ENCODE assay signal across 8 cellular contexts in genomic region chr17:75059369-75060345, GRCh38. TPM values are rescaled to one million over a fixed set of nuclear protein-coding genes. Genes with fewer than 3 reads are reported as not detected.
DNase-seq lines count a peak whose midpoint lies in the region; ATAC-seq and TF ChIP-seq lines count a peak whose summit lies in the region.

No MANE protein-coding gene starts in this region.

- peak overlapping the region; percentile 66 for H3K27ac Mint-ChIP-seq in activated naive CD4-positive, alpha-beta T cell treated with anti-CD3 and anti-CD28 coated beads, Interleukin-2, amount 10 ng/mL, durations not matched to agents 7 days and 5 days

- no peak overlapping the region for H3K4me3 Mint-ChIP-seq in activated naive CD4-positive, alpha-beta T cell treated with anti-CD3 and anti-CD28 coated beads, Interleukin-2, amount 10 ng/mL, durations not matched to agents 7 days and 5 days

- peak overlapping the region; percentile 29 for H3K4me2 ChIP-seq in osteoblast (ENCODE audit: insufficient read depth, low read length)

- ATAC-seq in HG03039 (IDR thresholded peaks at IDR 0.05; ENCODE audit: unreplicated experiment) = no peak

- H3K4me1 ChIP-seq in SJCRH30 (peaks cover 31% of the 10 kb centered on the region), osteoblast (ENCODE audit: insufficient read depth, low read length) (peaks cover 14% of the 10 kb centered on the region)

- H3K9me3 ChIP-seq in SJCRH30 (replicated peaks) (no peaks in the 10 kb centered on the region), osteoblast (ENCODE audit: low read depth, low read length) (no peaks in the 10 kb centered on the region)

- H3K4me3 ChIP-seq in SJCRH30 (peak overlapping the region; percentile 11), fibroblast of mammary gland (ENCODE audit: control insufficient read depth, low read depth, low read length) (no peak overlapping the region), osteoblast (ENCODE audit: insufficient read depth, low read length) (no peak overlapping the region)

- H3K27ac ChIP-seq in SJCRH30 (peak overlapping the region; percentile 99), osteoblast (ENCODE audit: low read depth, low read length) (peak overlapping the region; percentile 60)

- H3K4me1 Mint-ChIP-seq in activated naive CD4-positive, alpha-beta T cell treated with anti-CD3 and anti-CD28 coated beads, Interleukin-2, amount 10 ng/mL, durations not matched to agents 7 days and 5 days = peaks cover 32% of the 10 kb centered on the region

- H4K20me1 ChIP-seq in osteoblast (ENCODE audit: insufficient read depth, low read length) = peaks cover 7% of the 10 kb centered on the region

- H3K36me3 ChIP-seq in SJCRH30 (peaks cover 37% of the 10 kb centered on the region), osteoblast (ENCODE audit: insufficient read depth, low read length) (peaks cover 54% of the 10 kb centered on the region)

- peak overlapping the region; percentile 45 for H2AFZ ChIP-seq in osteoblast (ENCODE audit: low read length)

- no peak for DNase-seq in activated naive CD4-positive, alpha-beta T cell treated with anti-CD3 and anti-CD28 coated beads, Interleukin-2, amount 10 ng/mL, durations not matched to agents 7 days and 5 days
- DNase-seq in activated naive CD4-positive, alpha-beta T cell (lab: John Stamatoyannopoulos, UW) = no peak
- DNase-seq in SJCRH30 (peak; percentile 94 to 98), fibroblast of mammary gland (ENCODE audit: low read depth) (peak; percentile 80), osteoblast (ENCODE audit: insufficient read length, low spot score, missing footprints) (peak; percentile 98), retina (no peak)
- DNase-seq in stimulated activated CD4-positive, alpha-beta T cell treated with anti-CD3 and anti-CD28 coated beads, Interleukin-1b, Interleukin-23, amount 100 ng/mL, for 48 hours = no peak

- H3K27me3 Mint-ChIP-seq in activated naive CD4-positive, alpha-beta T cell treated with anti-CD3 and anti-CD28 coated beads, Interleukin-2, amount 10 ng/mL, durations not matched to agents 7 days and 5 days = no peaks in the 10 kb centered on the region

- CTCF ChIA-PET in activated naive CD4-positive, alpha-beta T cell treated with anti-CD3 and anti-CD28 coated beads, Interleukin-2, amount 10 ng/mL, durations not matched to agents 7 days and 5 days (lab: Charles Lee) = interaction anchor here (0.8 to 3.0 kb wide), 16 partner anchors 8 to 142 kb away, joined by 3 to 25 read pairs (median 6); partner anchors contain the start of genes HID1 and NT5C

- H3K9me3 Mint-ChIP-seq in activated naive CD4-positive, alpha-beta T cell treated with anti-CD3 and anti-CD28 coated beads, Interleukin-2, amount 10 ng/mL, durations not matched to agents 7 days and 5 days = no peaks in the 10 kb centered on the region

- H3K27me3 ChIP-seq in SJCRH30 (no peaks in the 10 kb centered on the region), osteoblast (ENCODE audit: insufficient read depth, low read length) (no peaks in the 10 kb centered on the region)

- H3K36me3 Mint-ChIP-seq in activated naive CD4-positive, alpha-beta T cell treated with anti-CD3 and anti-CD28 coated beads, Interleukin-2, amount 10 ng/mL, durations not matched to agents 7 days and 5 days = peaks cover 50% of the 10 kb centered on the region

- TF ChIP-seq CTCF in fibroblast of mammary gland (conservative IDR thresholded peaks at IDR 0.05; ENCODE audit: control insufficient read depth, insufficient read depth, low read depth, low read length) (peak; percentile 63), osteoblast (IDR thresholded peaks at IDR 0.05; ENCODE audit: extremely low read depth, low read depth, low read length) (peak; percentile 69)

- no peaks in the 10 kb centered on the region for H3K79me2 ChIP-seq in osteoblast (ENCODE audit: insufficient read depth, low read length)

RNA-seq across cellular contexts. Expression of gene KCTD2, which starts 12.6 kb away (rescaled TPM):
- 34.4 and 34.5 TPM in 2 replicates for total RNA-seq in SJCRH30 (2014; rRNA removed; shearing (Covaris generic))
- total RNA-seq in osteoblast = 19.7 and 20.3 TPM in 2 replicates

RNA-seq across cellular contexts. Expression of gene ATP5PD, which starts 12.9 kb away (rescaled TPM):
- total RNA-seq in SJCRH30 (2014; rRNA removed; shearing (Covaris generic)) = 337 and 350 TPM in 2 replicates
- 240 and 278 TPM in 2 replicates for total RNA-seq in osteoblast

RNA-seq across cellular contexts. Expression of gene SLC16A5, which starts 28.1 kb away (rescaled TPM):
- total RNA-seq in SJCRH30 (2014; rRNA removed; shearing (Covaris generic)) = 0.04 TPM in 1 of 2 replicates, not detected in the other
- 16.3 and 19.2 TPM in 2 replicates for total RNA-seq in osteoblast

RNA-seq across cellular contexts. Expression of gene MRPL58, which starts 47.2 kb away (rescaled TPM):
- 39.6 and 39.8 TPM in 2 replicates for total RNA-seq in SJCRH30 (2014; rRNA removed; shearing (Covaris generic))
- 21.2 and 23.5 TPM in 2 replicates for total RNA-seq in osteoblast

RNA-seq across cellular contexts. Expression of gene ARMC7, which starts 50.1 kb away (rescaled TPM):
- 9.6 and 10.9 TPM in 2 replicates for total RNA-seq in SJCRH30 (2014; rRNA removed; shearing (Covaris generic))
- 3.2 and 3.3 TPM in 2 replicates for total RNA-seq in osteoblast

Comparison
In these comparisons a context has a peak if more than half of its experiments do, and no peak if none do; other contexts are left out.
1. DNase-seq: peak in SJCRH30 (2 of 2), fibroblast of mammary gland (single experiment) and osteoblast (single experiment); none in activated naive CD4-positive, alpha-beta T cell treated with anti-CD3 and anti-CD28 coated beads, Interleukin-2, amount 10 ng/mL, durations not matched to agents 7 days and 5 days (single experiment), activated naive CD4-positive, alpha-beta T cell (0 of 4), retina (single experiment) and stimulated activated CD4-positive, alpha-beta T cell treated with anti-CD3 and anti-CD28 coated beads, Interleukin-1b, Interleukin-23, amount 100 ng/mL, for 48 hours (single experiment).
2. RNA of gene SLC16A5, which starts 28.1 kb away (total RNA-seq): 16.3 to 19.2 TPM in osteoblast; 0.04 TPM in SJCRH30; every median in the first group is over 10 times any median in the second.